22 cellular contexts compared by ENCODE assay signal in the genomic region with DNA sequence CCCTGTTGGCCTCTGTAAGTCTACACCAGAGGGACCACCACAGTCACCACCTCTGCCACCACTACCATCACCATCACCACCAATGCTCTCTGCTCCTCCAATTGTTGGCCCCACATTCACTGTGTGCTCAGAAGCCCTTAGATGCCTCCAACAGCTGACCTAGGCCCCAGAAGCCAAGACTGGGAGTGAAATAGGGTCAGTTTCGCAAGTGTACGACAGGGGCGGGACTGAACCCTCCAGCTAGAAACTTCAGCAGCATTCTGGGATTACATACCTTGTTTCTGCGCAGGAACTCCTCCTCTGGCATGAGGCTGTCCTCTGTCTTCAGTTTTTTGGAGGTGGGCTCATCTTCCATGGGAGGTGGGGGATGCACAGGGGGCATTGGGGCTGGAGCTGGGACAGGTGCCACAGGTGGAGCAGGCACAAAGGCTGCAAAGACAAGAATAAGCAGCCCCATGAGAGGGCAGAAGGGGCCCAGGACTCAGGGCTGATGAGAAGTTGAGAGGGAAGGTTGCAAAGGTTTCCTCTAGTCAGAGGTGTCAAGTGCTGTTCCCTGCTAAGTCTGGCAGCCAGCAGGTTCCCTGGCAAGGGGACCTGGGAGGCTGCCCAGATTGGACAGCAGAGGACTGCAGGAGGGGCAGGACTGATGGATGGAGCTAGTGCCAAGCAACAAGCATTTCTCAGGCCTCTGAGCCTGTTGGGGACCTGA. TPM values are rescaled to one million over a fixed set of nuclear protein-coding genes. Genes with fewer than 3 reads are reported as not detected.
DNase-seq lines count a peak whose midpoint lies in the region; ATAC-seq, FAIRE-seq and TF ChIP-seq lines count a peak whose summit lies in the region.
"Had no signal": no experiment of that assay in that cellular context is flagged by ENCODE, and none has a peak within 500 bp of the region (broad histone marks: within the 10 kb centered on the region; RNA-seq: fewer than 3 reads in every experiment).

No MANE protein-coding gene starts in this region.

- no peak for FAIRE-seq in HepG2 (lab: Jason Lieb, UNC)
- FAIRE-seq: astrocyte, GM12892 had no signal

- no peak for TF ChIP-seq RAD21 in HepG2 (CRISPR knock-in tag; IDR thresholded peaks at IDR 0.05)

- ATAC-seq in right lobe of liver (peak; percentile 35 to 81 (median 54)), HepG2 (no peak), GM19455 (IDR thresholded peaks at IDR 0.05; ENCODE audit: unreplicated experiment) (no peak), GM18873 (IDR thresholded peaks at IDR 0.05; ENCODE audit: low FRiP score, unreplicated experiment) (no peak)
- ATAC-seq: activated T-cell treated with anti-CD3 and anti-CD28 coated beads, Interleukin-2, amount 50 U/mL, for 4 hours; naive thymus-derived CD4-positive, alpha-beta T cell; WTC11 had no signal

- TF ChIP-seq EP300 in HepG2 (IDR thresholded peaks at IDR 0.05; ENCODE audit: low read depth in 2 of 2, low read length in 2 of 2) (no peak), HepG2 (CRISPR knock-in tag; IDR thresholded peaks at IDR 0.05; ENCODE audit: borderline replicate concordance) (no peak)

- H3K4me2 ChIP-seq in HepG2 (ENCODE audit: low read depth, low read length), result no peak overlapping the region

- H3K27me3 ChIP-seq in right lobe of liver (no peaks in the 10 kb centered on the region), HepG2 (ENCODE audit: control insufficient read depth in 1 of 2, insufficient read depth in 2 of 2, low read length in 2 of 2) (no peaks in the 10 kb centered on the region)
- H3K27me3 ChIP-seq: spleen had no signal

- intact Hi-C loops in right lobe of liver (cut with DNase I), result no loop called here
- intact Hi-C loops in HepG2 (cut with micrococcal nuclease; ENCODE audit: unreplicated experiment), result no loop called here
- intact Hi-C loops in head of caudate nucleus (cut with DNase I), result no loop called here

- H3K4me3 ChIP-seq in right lobe of liver (no peak overlapping the region), HepG2 (replicated peaks in 1 of 3; ENCODE audit: insufficient read depth in 1 of 3, low read depth in 2 of 3, low read length in 3 of 3) (no peak overlapping the region)
- H3K4me3 ChIP-seq: spleen had no signal

- POLR2A ChIA-PET in HepG2 (lab: Yijun Ruan, JAX), result interaction anchor here (0.6 to 2.3 kb wide), 3 partner anchors 10 to 499 kb away, joined by 3 to 11 read pairs (median 4); a partner anchor contains a TSS

- H3K36me3 ChIP-seq in right lobe of liver (peaks cover 15 to 95% (median 71%) of the 10 kb centered on the region in 4 donors), HepG2 (replicated peaks in 1 of 2; ENCODE audit: control insufficient read depth in 1 of 2, insufficient read depth in 2 of 2, low read length in 2 of 2) (peaks cover 49 to 89% of the 10 kb centered on the region in 2 experiments)

- 64% methylated on average over 3 of the region's 4 CpGs for WGBS in right lobe of liver (ENCODE audit: insufficient coverage, low coverage, low lambda C conversion rate, missing lambda C conversion rate)
- WGBS in HepG2 (ENCODE audit: low lambda C conversion rate), result 97% methylated on average over 4 of the region's 4 CpGs

- H3K9me3 ChIP-seq in right lobe of liver, result no peaks in the 10 kb centered on the region
- H3K9me3 ChIP-seq in HepG2 (ENCODE audit: low read length), result no peaks in the 10 kb centered on the region
- H3K9me3 ChIP-seq: spleen had no signal

- TF ChIP-seq POLR2A in right lobe of liver (IDR thresholded peaks at IDR 0.05) (no peak), HepG2 (IDR thresholded peaks at IDR 0.05; ENCODE audit: insufficient read depth in 1 of 2, low read depth in 2 of 2, low read length in 2 of 2) (no peak)

- no peaks in the 10 kb centered on the region for H3K79me2 ChIP-seq in HepG2 (ENCODE audit: insufficient read depth, low read length)

- H3K27ac ChIP-seq in right lobe of liver (peak overlapping the region in 1 of 3 donors; percentile 8), HepG2 (ENCODE audit: extremely low read length, insufficient read depth, low read length) (no peak overlapping the region)
- H3K27ac ChIP-seq: C4-2B had no signal

- TF ChIP-seq CTCF in right lobe of liver (IDR thresholded peaks at IDR 0.05), result no peak
- no peak for TF ChIP-seq CTCF in HepG2 (CRISPR knock-in tag; IDR thresholded peaks at IDR 0.05)

- DNase-seq in right lobe of liver (peak in 2 of 3 donors; percentile 69 to 88), HepG2 (ENCODE audit: low spot score) (no peak), head of caudate nucleus (peak in 23 of 42 donors; percentile 11 to 77 (median 40)), medulla oblongata (ENCODE audit: extremely low spot score) (peak; percentile 68), DMS 273 treated with DMSO at 0.1 percent for 48 hours (lab: John Stamatoyannopoulos, UW) (no peak)
- DNase-seq: activated CD4-positive, alpha-beta T cell treated with anti-CD3 and anti-CD28 coated beads, Interleukin-2, amount 50 U/mL, for 48 hours; activated T-cell treated with anti-CD3 and anti-CD28 coated beads, Interleukin-2, amount 50 U/mL, for 4 hours; glutamatergic neuron; naive thymus-derived CD4-positive, alpha-beta T cell; NCI-H2081; OCI-M1; retina; spleen; stimulated activated CD4-positive, alpha-beta T cell treated with anti-CD3 and anti-CD28 coated beads, Interleukin-4, amount 100 ng/mL, for 1 hour; stimulated activated naive CD4-positive, alpha-beta T cell; T1000 had no signal

- in situ Hi-C loops in HepG2 (cut with HindIII; ENCODE audit: extremely low pct_ligation_motif_present, low pct_unique_long_range_greater_than_20kb), result no loop called here

- H3K4me1 ChIP-seq in right lobe of liver, result peaks cover 0 to 5% (median 0%) of the 10 kb centered on the region in 4 donors
- peaks cover 20% of the 10 kb centered on the region for H3K4me1 ChIP-seq in HepG2 (ENCODE audit: insufficient read depth, low read length)

- no TSS peak for BruUV-seq in HepG2 (replicated peaks; lab: Mats Ljungman, UMichigan)

- H4K20me1 ChIP-seq in HepG2 (ENCODE audit: insufficient read depth, low read length), result no peaks in the 10 kb centered on the region; the same call in 1 of the 2 replicates

- CTCF ChIA-PET in HepG2 (lab: Yijun Ruan, JAX; ENCODE audit: low intra/inter-chr PET ratio, low total read pairs), result no interaction called here

- H3K9ac ChIP-seq in HepG2 (ENCODE audit: insufficient read depth, low read depth, low read length), result no peak overlapping the region

- H2AFZ ChIP-seq in HepG2 (ENCODE audit: low read length), result no peak overlapping the region

RNA-seq across cellular contexts. Expression of a gene that starts 10.2 kb away (rescaled TPM):
- 10 to 100 TPM in 3 of 6 experiments, 1 to 10 TPM in 3; 6.6 to 12.6 (median 10.0) TPM for total RNA-seq in right lobe of liver
- 3.6 and 4.2 TPM in 2 replicates for total RNA-seq in HepG2 (2016; rRNA removed; fragmentation: Illumina TruSeq; extraction: Trizol)
- 1.3 and 1.7 TPM in 2 replicates for total RNA-seq in HepG2 (2016; cell fraction: cytosol; rRNA removed; fragmentation: Illumina TruSeq; extraction: Trizol; ENCODE audit: low read depth)
- total RNA-seq in HepG2 (2016; cell fraction: insoluble cytoplasmic fraction; rRNA removed; fragmentation: Illumina TruSeq; extraction: Trizol), result 2.7 and 5.3 TPM in 2 replicates
- 2.2 and 2.6 TPM in 2 replicates for total RNA-seq in HepG2 (2016; cell fraction: membrane; rRNA removed; fragmentation: Illumina TruSeq; extraction: Trizol)
- total RNA-seq in HepG2 (2016; cell fraction: nucleus; rRNA removed; fragmentation: Illumina TruSeq; extraction: Trizol), result 3.0 and 3.7 TPM in 2 replicates
- 4.9 and 6.0 TPM in 2 replicates for polyA plus RNA-seq in HepG2 (2011; rRNA removed)
- polyA plus RNA-seq in HepG2 (2011; cell fraction: cytosol; rRNA removed), result 3.5 and 5.6 TPM in 2 replicates
- 13.6 and 14.3 TPM in 2 replicates for polyA plus RNA-seq in HepG2 (2011; cell fraction: nucleus; rRNA removed)
- polyA plus RNA-seq in HepG2 (2012), result 3.8 and 4.0 TPM in 2 replicates
- 0.68 and 0.98 TPM in 2 replicates for polyA plus RNA-seq in HepG2 (2016; cell fraction: cytosol; fragmentation: Illumina TruSeq; extraction: Trizol; ENCODE audit: low read depth)
- 3.0 and 4.4 TPM in 2 replicates for polyA plus RNA-seq in HepG2 (2016; cell fraction: insoluble cytoplasmic fraction; fragmentation: Illumina TruSeq; extraction: Trizol; ENCODE audit: low read depth)
- polyA plus RNA-seq in HepG2 (2016; cell fraction: membrane; fragmentation: Illumina TruSeq; extraction: Trizol; ENCODE audit: low read depth), result 0.73 and 1.0 TPM in 2 replicates
- 6.5 and 9.4 TPM in 2 replicates for polyA plus RNA-seq in HepG2 (2016; cell fraction: nucleus; fragmentation: Illumina TruSeq; extraction: Trizol; ENCODE audit: insufficient read depth, low read depth)
- 3.0 and 10.8 TPM in 2 replicates for polyA minus RNA-seq in HepG2 (2011; rRNA and poly(A)+ RNA removed; ENCODE audit: low replicate concordance)
- 4.6 and 5.8 TPM in 2 replicates for polyA minus RNA-seq in HepG2 (2011; cell fraction: cytosol; rRNA and poly(A)+ RNA removed)
- 7.8 and 10.4 TPM in 2 replicates for polyA minus RNA-seq in HepG2 (2011; cell fraction: nucleus; rRNA and poly(A)+ RNA removed)

RNA-seq across cellular contexts. Expression of a gene that starts 19.8 kb away (rescaled TPM):
- total RNA-seq in right lobe of liver, result 10 to 100 TPM; 42.6 to 72.8 (median 66.5) TPM
- total RNA-seq in HepG2 (2016; rRNA removed; fragmentation: Illumina TruSeq; extraction: Trizol), result 22.0 and 31.8 TPM in 2 replicates
- total RNA-seq in HepG2 (2016; cell fraction: cytosol; rRNA removed; fragmentation: Illumina TruSeq; extraction: Trizol; ENCODE audit: low read depth), result 9.8 and 11.6 TPM in 2 replicates
- 20.9 and 27.0 TPM in 2 replicates for total RNA-seq in HepG2 (2016; cell fraction: insoluble cytoplasmic fraction; rRNA removed; fragmentation: Illumina TruSeq; extraction: Trizol)
- 13.8 and 16.2 TPM in 2 replicates for total RNA-seq in HepG2 (2016; cell fraction: membrane; rRNA removed; fragmentation: Illumina TruSeq; extraction: Trizol)
- 23.6 and 29.5 TPM in 2 replicates for total RNA-seq in HepG2 (2016; cell fraction: nucleus; rRNA removed; fragmentation: Illumina TruSeq; extraction: Trizol)
- 10.0 and 16.2 TPM in 2 replicates for polyA plus RNA-seq in HepG2 (2011; rRNA removed)
- 5.3 and 6.6 TPM in 2 replicates for polyA plus RNA-seq in HepG2 (2011; cell fraction: cytosol; rRNA removed)
- polyA plus RNA-seq in HepG2 (2011; cell fraction: nucleus; rRNA removed), result 42.5 and 51.9 TPM in 2 replicates
- polyA plus RNA-seq in HepG2 (2012), result 38.4 and 47.2 TPM in 2 replicates
- 5.6 and 6.5 TPM in 2 replicates for polyA plus RNA-seq in HepG2 (2016; cell fraction: cytosol; fragmentation: Illumina TruSeq; extraction: Trizol; ENCODE audit: low read depth)
- 22.2 and 52.1 TPM in 2 replicates for polyA plus RNA-seq in HepG2 (2016; cell fraction: insoluble cytoplasmic fraction; fragmentation: Illumina TruSeq; extraction: Trizol; ENCODE audit: low read depth)
- polyA plus RNA-seq in HepG2 (2016; cell fraction: membrane; fragmentation: Illumina TruSeq; extraction: Trizol; ENCODE audit: low read depth), result 8.5 and 15.3 TPM in 2 replicates
- 40.6 and 47.6 TPM in 2 replicates for polyA plus RNA-seq in HepG2 (2016; cell fraction: nucleus; fragmentation: Illumina TruSeq; extraction: Trizol; ENCODE audit: insufficient read depth, low read depth)
- polyA minus RNA-seq in HepG2 (2011; rRNA and poly(A)+ RNA removed; ENCODE audit: low replicate concordance), result 43.5 and 95.1 TPM in 2 replicates
- polyA minus RNA-seq in HepG2 (2011; cell fraction: cytosol; rRNA and poly(A)+ RNA removed), result 61.1 and 71.4 TPM in 2 replicates
- 49.2 and 53.6 TPM in 2 replicates for polyA minus RNA-seq in HepG2 (2011; cell fraction: nucleus; rRNA and poly(A)+ RNA removed)

RNA-seq across cellular contexts. Expression of a gene that starts 19.9 kb away (rescaled TPM):
- total RNA-seq in right lobe of liver (1 to 10 TPM in 3 of 6 experiments, under 1 TPM in 3; 0.54 to 2.9 (median 0.86) TPM), HepG2 (2016; rRNA removed; fragmentation: Illumina TruSeq; extraction: Trizol) (0.98 and 1.6 TPM in 2 replicates)
- 2.1 and 2.2 TPM in 2 replicates for total RNA-seq in HepG2 (2016; cell fraction: cytosol; rRNA removed; fragmentation: Illumina TruSeq; extraction: Trizol; ENCODE audit: low read depth)
- total RNA-seq in HepG2 (2016; cell fraction: insoluble cytoplasmic fraction; rRNA removed; fragmentation: Illumina TruSeq; extraction: Trizol), result 0.79 and 1.9 TPM in 2 replicates
- total RNA-seq in HepG2 (2016; cell fraction: membrane; rRNA removed; fragmentation: Illumina TruSeq; extraction: Trizol), result 1.9 and 3.1 TPM in 2 replicates
- total RNA-seq in HepG2 (2016; cell fraction: nucleus; rRNA removed; fragmentation: Illumina TruSeq; extraction: Trizol), result 1.4 and 1.6 TPM in 2 replicates
- polyA plus RNA-seq in HepG2 (2011; rRNA removed), result 1.4 and 2.3 TPM in 2 replicates
- 1.1 and 1.8 TPM in 2 replicates for polyA plus RNA-seq in HepG2 (2011; cell fraction: cytosol; rRNA removed)
- polyA plus RNA-seq in HepG2 (2011; cell fraction: nucleus; rRNA removed), result 5.8 and 7.1 TPM in 2 replicates
- 0.64 and 1.3 TPM in 2 replicates for polyA plus RNA-seq in HepG2 (2012)
- 3.4 and 4.1 TPM in 2 replicates for polyA plus RNA-seq in HepG2 (2016; cell fraction: cytosol; fragmentation: Illumina TruSeq; extraction: Trizol; ENCODE audit: low read depth)
- polyA plus RNA-seq in HepG2 (2016; cell fraction: insoluble cytoplasmic fraction; fragmentation: Illumina TruSeq; extraction: Trizol; ENCODE audit: low read depth), result 1.2 and 1.5 TPM in 2 replicates
- polyA plus RNA-seq in HepG2 (2016; cell fraction: membrane; fragmentation: Illumina TruSeq; extraction: Trizol; ENCODE audit: low read depth), result 2.2 and 3.2 TPM in 2 replicates
- 3.1 and 3.2 TPM in 2 replicates for polyA plus RNA-seq in HepG2 (2016; cell fraction: nucleus; fragmentation: Illumina TruSeq; extraction: Trizol; ENCODE audit: insufficient read depth, low read depth)
- 2.6 and 4.7 TPM in 2 replicates for polyA minus RNA-seq in HepG2 (2011; rRNA and poly(A)+ RNA removed; ENCODE audit: low replicate concordance)
- polyA minus RNA-seq in HepG2 (2011; cell fraction: cytosol; rRNA and poly(A)+ RNA removed), result 0.79 and 1.4 TPM in 2 replicates
- polyA minus RNA-seq in HepG2 (2011; cell fraction: nucleus; rRNA and poly(A)+ RNA removed), result 1.9 and 3.0 TPM in 2 replicates

RNA-seq across cellular contexts. Expression of a gene that starts 47.6 kb away (rescaled TPM):
- total RNA-seq in right lobe of liver (1 to 10 TPM in 5 of 6 experiments, under 1 TPM in 1; 0.86 to 8.6 (median 4.0) TPM), HepG2 (2016; rRNA removed; fragmentation: Illumina TruSeq; extraction: Trizol) (1.1 and 2.6 TPM in 2 replicates)
- 0.81 and 0.88 TPM in 2 replicates for total RNA-seq in HepG2 (2016; cell fraction: cytosol; rRNA removed; fragmentation: Illumina TruSeq; extraction: Trizol; ENCODE audit: low read depth)
- total RNA-seq in HepG2 (2016; cell fraction: insoluble cytoplasmic fraction; rRNA removed; fragmentation: Illumina TruSeq; extraction: Trizol), result 0.70 and 1.2 TPM in 2 replicates
- total RNA-seq in HepG2 (2016; cell fraction: membrane; rRNA removed; fragmentation: Illumina TruSeq; extraction: Trizol), result 2.4 and 2.9 TPM in 2 replicates
- 1.6 and 2.3 TPM in 2 replicates for total RNA-seq in HepG2 (2016; cell fraction: nucleus; rRNA removed; fragmentation: Illumina TruSeq; extraction: Trizol)
- 4.4 and 6.2 TPM in 2 replicates for polyA plus RNA-seq in HepG2 (2011; rRNA removed)
- polyA plus RNA-seq in HepG2 (2011; cell fraction: cytosol; rRNA removed), result 2.6 and 3.9 TPM in 2 replicates
- polyA plus RNA-seq in HepG2 (2011; cell fraction: nucleus; rRNA removed), result 14.3 and 18.8 TPM in 2 replicates
- 2.3 and 2.7 TPM in 2 replicates for polyA plus RNA-seq in HepG2 (2012)
- polyA plus RNA-seq in HepG2 (2016; cell fraction: cytosol; fragmentation: Illumina TruSeq; extraction: Trizol; ENCODE audit: low read depth), result 0.41 and 0.72 TPM in 2 replicates
- 0.73 and 1.3 TPM in 2 replicates for polyA plus RNA-seq in HepG2 (2016; cell fraction: insoluble cytoplasmic fraction; fragmentation: Illumina TruSeq; extraction: Trizol; ENCODE audit: low read depth)
- 0.99 and 1.3 TPM in 2 replicates for polyA plus RNA-seq in HepG2 (2016; cell fraction: membrane; fragmentation: Illumina TruSeq; extraction: Trizol; ENCODE audit: low read depth)
- polyA plus RNA-seq in HepG2 (2016; cell fraction: nucleus; fragmentation: Illumina TruSeq; extraction: Trizol; ENCODE audit: insufficient read depth, low read depth), result 2.4 TPM in 1 of 2 replicates, not detected in the other
- polyA minus RNA-seq in HepG2 (2011; rRNA and poly(A)+ RNA removed; ENCODE audit: low replicate concordance), result 1.4 and 5.7 TPM in 2 replicates
- 0.97 and 1.6 TPM in 2 replicates for polyA minus RNA-seq in HepG2 (2011; cell fraction: cytosol; rRNA and poly(A)+ RNA removed)
- polyA minus RNA-seq in HepG2 (2011; cell fraction: nucleus; rRNA and poly(A)+ RNA removed), result 2.3 and 2.9 TPM in 2 replicates

RNA-seq across cellular contexts. Expression of a gene that starts 50.3 kb away (rescaled TPM):
- total RNA-seq in right lobe of liver, result 10 to 100 TPM in 1 of 6 experiments, 1 to 10 TPM in 5; 6.2 to 10.0 (median 7.4) TPM
- total RNA-seq in HepG2 (2016; rRNA removed; fragmentation: Illumina TruSeq; extraction: Trizol), result 2.4 and 5.3 TPM in 2 replicates
- total RNA-seq in HepG2 (2016; cell fraction: cytosol; rRNA removed; fragmentation: Illumina TruSeq; extraction: Trizol; ENCODE audit: low read depth), result 1.6 and 1.9 TPM in 2 replicates
- total RNA-seq in HepG2 (2016; cell fraction: insoluble cytoplasmic fraction; rRNA removed; fragmentation: Illumina TruSeq; extraction: Trizol), result 2.5 and 5.7 TPM in 2 replicates
- 2.5 and 3.5 TPM in 2 replicates for total RNA-seq in HepG2 (2016; cell fraction: membrane; rRNA removed; fragmentation: Illumina TruSeq; extraction: Trizol)
- total RNA-seq in HepG2 (2016; cell fraction: nucleus; rRNA removed; fragmentation: Illumina TruSeq; extraction: Trizol), result 7.1 and 8.8 TPM in 2 replicates
- polyA plus RNA-seq in HepG2 (2011; rRNA removed), result 6.1 and 9.2 TPM in 2 replicates
- 3.8 and 4.9 TPM in 2 replicates for polyA plus RNA-seq in HepG2 (2011; cell fraction: cytosol; rRNA removed)
- polyA plus RNA-seq in HepG2 (2011; cell fraction: nucleus; rRNA removed), result 55.4 and 60.1 TPM in 2 replicates
- polyA plus RNA-seq in HepG2 (2012), result 5.4 and 7.0 TPM in 2 replicates
- polyA plus RNA-seq in HepG2 (2016; cell fraction: cytosol; fragmentation: Illumina TruSeq; extraction: Trizol; ENCODE audit: low read depth), result 1.1 and 1.2 TPM in 2 replicates
- polyA plus RNA-seq in HepG2 (2016; cell fraction: insoluble cytoplasmic fraction; fragmentation: Illumina TruSeq; extraction: Trizol; ENCODE audit: low read depth), result 1.6 and 1.8 TPM in 2 replicates
- polyA plus RNA-seq in HepG2 (2016; cell fraction: membrane; fragmentation: Illumina TruSeq; extraction: Trizol; ENCODE audit: low read depth), result 1.9 and 2.2 TPM in 2 replicates
- polyA plus RNA-seq in HepG2 (2016; cell fraction: nucleus; fragmentation: Illumina TruSeq; extraction: Trizol; ENCODE audit: insufficient read depth, low read depth), result 17.7 and 18.4 TPM in 2 replicates
- 10.6 and 16.6 TPM in 2 replicates for polyA minus RNA-seq in HepG2 (2011; rRNA and poly(A)+ RNA removed; ENCODE audit: low replicate concordance)
- 2.3 and 4.5 TPM in 2 replicates for polyA minus RNA-seq in HepG2 (2011; cell fraction: cytosol; rRNA and poly(A)+ RNA removed)
- polyA minus RNA-seq in HepG2 (2011; cell fraction: nucleus; rRNA and poly(A)+ RNA removed), result 12.6 and 12.9 TPM in 2 replicates

Comparison
In these comparisons a context has a peak if more than half of its experiments do, and no peak if none do; other contexts are left out.
1. ATAC-seq: peak in right lobe of liver (4 of 4); none in HepG2 (single experiment), GM19455 (single experiment) and GM18873 (single experiment).
2. DNase-seq: peak in right lobe of liver (2 of 3), head of caudate nucleus (23 of 42) and medulla oblongata (single experiment); none in HepG2 (single experiment) and DMS 273 treated with DMSO at 0.1 percent for 48 hours (single experiment).